ENCODE assay signal across 25 cellular contexts in genomic region chr2:54149623-54150501, GRCh38. TPM values are rescaled to one million over a fixed set of nuclear protein-coding genes. Genes with fewer than 3 reads are reported as not detected.
DNase-seq lines count a peak whose midpoint lies in the region; TF ChIP-seq lines count a peak whose summit lies in the region.
"Had no signal": no experiment of that assay in that cellular context is flagged by ENCODE, and none has a peak within 500 bp of the region (broad histone marks: within the 10 kb centered on the region; RNA-seq: fewer than 3 reads in every experiment).

No MANE protein-coding gene starts in this region.

- H3F3A ChIP-seq in smooth muscle cell (ENCODE audit: low read depth): no peaks in the 10 kb centered on the region

- WGBS in mammary epithelial cell (ENCODE audit: low coverage, missing lambda C conversion rate): 85% methylated on average over 4 of the region's 5 CpGs
- 83% methylated on average over 5 of the region's 5 CpGs for WGBS in smooth muscle cell (ENCODE audit: low lambda C conversion rate)

- H3K79me2 ChIP-seq in mammary epithelial cell (ENCODE audit: insufficient read depth, low read length): no peaks in the 10 kb centered on the region
- no peaks in the 10 kb centered on the region for H3K79me2 ChIP-seq in smooth muscle cell (ENCODE audit: low read depth)

- H2AFZ ChIP-seq in mammary epithelial cell (ENCODE audit: low read depth, low read length) (no peak overlapping the region), smooth muscle cell (ENCODE audit: low read depth) (no peak overlapping the region)

- H3K27ac ChIP-seq in mammary epithelial cell (ENCODE audit: insufficient read depth, low read depth, low read length) (no peak overlapping the region), breast epithelium (no peak overlapping the region), smooth muscle cell (ENCODE audit: low read depth) (peak overlapping the region; percentile 52)
- H3K27ac ChIP-seq: colonic mucosa, gastroesophageal sphincter, pancreas, thyroid gland had no signal

- CTCF ChIA-PET in mammary epithelial cell (lab: Charles Lee; ENCODE audit: low non-redundant PET): no interaction called here

- H3K9me3 ChIP-seq in mammary epithelial cell (replicated peaks; ENCODE audit: insufficient read depth, low read length) (no peaks in the 10 kb centered on the region), breast epithelium (no peaks in the 10 kb centered on the region), adipocyte (ENCODE audit: control insufficient read depth, low read length) (no peaks in the 10 kb centered on the region), smooth muscle cell (replicated peaks; ENCODE audit: low read depth) (no peaks in the 10 kb centered on the region)
- H3K9me3 ChIP-seq: colonic mucosa, pancreas, thyroid gland had no signal

- H3K27me3 ChIP-seq in mammary epithelial cell (ENCODE audit: insufficient read depth, low read length) (no peaks in the 10 kb centered on the region), breast epithelium (no peaks in the 10 kb centered on the region), adipocyte (replicated peaks; ENCODE audit: control insufficient read depth, insufficient read depth, low read length) (no peaks in the 10 kb centered on the region), smooth muscle cell (ENCODE audit: low read depth) (no peaks in the 10 kb centered on the region)
- H3K27me3 ChIP-seq: colonic mucosa, gastroesophageal sphincter, pancreas, thyroid gland had no signal

- H3K9ac ChIP-seq in mammary epithelial cell (ENCODE audit: insufficient read depth, low read length) (no peak overlapping the region), adipocyte (ENCODE audit: low read length) (no peak overlapping the region), smooth muscle cell (ENCODE audit: low read depth) (no peak overlapping the region)

- no peak for TF ChIP-seq POLR2A in breast epithelium (IDR thresholded peaks at IDR 0.05)

- no peaks in the 10 kb centered on the region for H4K20me1 ChIP-seq in mammary epithelial cell (ENCODE audit: insufficient read depth, low read length)
- H4K20me1 ChIP-seq in smooth muscle cell (ENCODE audit: low read depth): no peaks in the 10 kb centered on the region

- no TSS peak for BruUV-seq in mammary epithelial cell (replicated peaks; lab: Mats Ljungman, UMichigan)

- dilution Hi-C loops in mammary epithelial cell (cut with HindIII; ENCODE audit: low sequenced_read_pairs): no loop called here

- no peak overlapping the region for H3K4me3 ChIP-seq in mammary epithelial cell (replicated peaks in 1 of 3; ENCODE audit: insufficient read depth in 1 of 3, low read depth in 2 of 3, low read length in 3 of 3)
- no peak overlapping the region for H3K4me3 ChIP-seq in breast epithelium
- no peak overlapping the region for H3K4me3 ChIP-seq in adipocyte (ENCODE audit: low read length)
- H3K4me3 ChIP-seq in smooth muscle cell: no peak overlapping the region
- H3K4me3 ChIP-seq: colonic mucosa, gastroesophageal sphincter, pancreas, thyroid gland had no signal

- intact Hi-C loops in mammary epithelial cell (cut with micrococcal nuclease) (no loop called here), breast epithelium (cut with DNase I; ENCODE audit: low total_unique reads) (no loop called here)

- H3K36me3 ChIP-seq in mammary epithelial cell (ENCODE audit: insufficient read depth, low read length): no peaks in the 10 kb centered on the region
- no peaks in the 10 kb centered on the region for H3K36me3 ChIP-seq in breast epithelium
- H3K36me3 ChIP-seq in adipocyte (ENCODE audit: control insufficient read depth, insufficient read depth, low read length, severe bottlenecking): peaks cover 23% of the 10 kb centered on the region
- peaks cover 4% of the 10 kb centered on the region for H3K36me3 ChIP-seq in smooth muscle cell (ENCODE audit: low read depth)
- H3K36me3 ChIP-seq: colonic mucosa, pancreas, thyroid gland had no signal

- H3K4me1 ChIP-seq in mammary epithelial cell (ENCODE audit: insufficient read depth, low read length) (no peaks in the 10 kb centered on the region), breast epithelium (no peaks in the 10 kb centered on the region), adipocyte (ENCODE audit: control insufficient read depth, insufficient read depth, low read length) (peaks cover 10% of the 10 kb centered on the region), smooth muscle cell (ENCODE audit: low read depth) (no peaks in the 10 kb centered on the region)
- H3K4me1 ChIP-seq: colonic mucosa, gastroesophageal sphincter, pancreas, thyroid gland had no signal

- H3K4me2 ChIP-seq in mammary epithelial cell (ENCODE audit: insufficient read depth, low read depth, low read length) (no peak overlapping the region), smooth muscle cell (no peak overlapping the region)

- TF ChIP-seq CTCF in mammary epithelial cell (conservative IDR thresholded peaks at IDR 0.05 in 1 of 2, IDR thresholded peaks at IDR 0.05 in 1 of 2; ENCODE audit: extremely low read depth in 1 of 2, insufficient read depth in 1 of 2, low read depth in 1 of 2, low read length in 2 of 2) (no peak), breast epithelium (IDR thresholded peaks at IDR 0.05) (no peak), smooth muscle cell (IDR thresholded peaks at IDR 0.05; ENCODE audit: borderline replicate concordance, insufficient read depth, poor library complexity, severe bottlenecking) (no peak)

- DNase-seq in mammary epithelial cell: peak; percentile 1
- DNase-seq in breast epithelium (ENCODE audit: low spot score in 2 of 2): no peak
- peak; percentile 83 for DNase-seq in adipocyte (ENCODE audit: low read depth)
- DNase-seq in fibroblast of peridontal ligament (ENCODE audit: extremely low read depth): peak; percentile 90
- DNase-seq in smooth muscle cell (lab: John Stamatoyannopoulos, UW; ENCODE audit: unreplicated experiment): no peak
- no peak for DNase-seq in DMS79 treated with DMSO at 0.1 percent for 48 hours (lab: John Stamatoyannopoulos, UW)
- DNase-seq in effector CD4-positive, alpha-beta T cell: no peak
- no peak for DNase-seq in NOMO-1 (lab: John Stamatoyannopoulos, UW; ENCODE audit: unreplicated experiment in 2 of 2)
- DNase-seq: activated CD8-positive, alpha-beta T cell treated with anti-CD3 and anti-CD28 coated beads, Interleukin-2, amount 10 ng/mL, durations not matched to agents 7 days and 5 days; activated naive CD4-positive, alpha-beta T cell treated with anti-CD3 and anti-CD28 coated beads, Interleukin-2, amount 10 ng/mL, durations not matched to agents 7 days and 5 days; activated T-cell treated with anti-CD3 and anti-CD28 coated beads, Interleukin-2, amount 50 U/mL, for 1 hour; CD8-positive, alpha-beta memory T cell; colonic mucosa; H7; KG1; MV-4-11; natural killer cell; NCI-H1930; NCI-H446 treated with DMSO at 0.1 percent for 48 hours; pancreas; stimulated activated CD4-positive, alpha-beta T cell treated with anti-CD3 and anti-CD28 coated beads, Interleukin-2, amount 100 ng/mL, for 24 hours; stimulated activated naive B cell treated with anti-CD40 and anti-IgM and Interleukin-4, amounts not matched to agents 10 μg/mL and 1 μg/mL and 100 μg/mL, for 72 hours; T1000; thyroid gland had no signal

- in situ Hi-C loops in mammary epithelial cell (cut with MboI; ENCODE audit: low sequenced_read_pairs in 2 of 2): no loop called here

RNA-seq across cellular contexts. Expression of gene ACYP2, which starts 34.4 kb away (rescaled TPM):
- total RNA-seq in mammary epithelial cell (10 to 100 TPM; 14.0 to 19.3 TPM), breast epithelium (10 to 100 TPM; 19.3 to 39.2 (median 27.8) TPM), smooth muscle cell (17.7 and 18.6 TPM in 2 replicates)
- polyA plus RNA-seq in mammary epithelial cell (12.7 TPM), smooth muscle cell (12.1 and 19.9 TPM in 2 replicates)
- polyA minus RNA-seq in mammary epithelial cell: 33.3 TPM

Comparison
In these comparisons a context has a peak if more than half of its experiments do, and no peak if none do; other contexts are left out.
1. DNase-seq: peak in mammary epithelial cell (single experiment), adipocyte (single experiment) and fibroblast of peridontal ligament (single experiment); none in breast epithelium (0 of 2), smooth muscle cell (single experiment), DMS79 treated with DMSO at 0.1 percent for 48 hours (single experiment), effector CD4-positive, alpha-beta T cell (single experiment) and NOMO-1 (0 of 2).